8 cellular contexts compared by ENCODE assay signal in the genomic region with DNA sequence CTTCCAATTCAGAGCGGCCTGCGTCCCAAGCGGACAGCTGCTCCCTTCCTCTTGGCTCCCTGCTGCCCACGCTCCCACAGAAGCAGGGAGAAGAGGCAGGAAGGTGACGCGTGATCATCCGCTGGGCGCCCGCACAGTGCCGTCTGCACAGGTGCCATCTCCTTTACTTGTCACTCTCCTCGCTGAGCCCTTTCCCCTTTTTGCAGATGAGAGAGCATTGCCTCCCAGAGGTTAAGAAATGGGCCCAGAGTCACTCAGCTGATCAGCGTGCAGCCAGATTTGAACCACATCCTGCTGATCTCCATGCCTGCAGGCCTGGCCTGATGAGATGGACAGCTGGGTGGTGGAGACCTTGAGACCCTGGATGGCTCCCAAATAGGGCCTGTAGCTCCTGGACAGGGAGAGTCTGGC.
DNase-seq lines count a peak whose midpoint lies in the region; ATAC-seq, FAIRE-seq and TF ChIP-seq lines count a peak whose summit lies in the region.

No MANE protein-coding gene starts in this region.

- peak; percentile 9 for ATAC-seq in stimulated activated memory B cell treated with anti-CD40 and anti-IgM and Interleukin-4, amounts not matched to agents 10 μg/mL and 1 μg/mL and 100 μg/mL, for 72 hours
- ATAC-seq in HG03039 (IDR thresholded peaks at IDR 0.05; ENCODE audit: unreplicated experiment) = no peak
- no peak for ATAC-seq in GM18505 (IDR thresholded peaks at IDR 0.05; ENCODE audit: unreplicated experiment)

- intact Hi-C loops in activated CD4-positive, alpha-beta T cell treated with anti-CD3 and anti-CD28 coated beads, Interleukin-2, amount 10 ng/mL, durations not matched to agents 24 days and 14 days (cut with micrococcal nuclease) = loop anchor here (2.0 kb wide), 1 partner anchor 36 kb away; no protein-coding TSS in a partner anchor

- peaks cover 89% of the 10 kb centered on the region for H3K4me1 Mint-ChIP-seq in activated CD4-positive, alpha-beta T cell treated with anti-CD3 and anti-CD28 coated beads, Interleukin-2, amount 10 ng/mL, durations not matched to agents 24 days and 14 days
- H3K4me1 Mint-ChIP-seq in stimulated activated memory B cell treated with anti-CD40 and anti-IgM and Interleukin-4, amounts not matched to agents 10 μg/mL and 1 μg/mL and 100 μg/mL, for 72 hours = peaks cover 100% of the 10 kb centered on the region

- no peaks in the 10 kb centered on the region for H3K9me3 Mint-ChIP-seq in activated CD4-positive, alpha-beta T cell treated with anti-CD3 and anti-CD28 coated beads, Interleukin-2, amount 10 ng/mL, durations not matched to agents 24 days and 14 days
- H3K9me3 Mint-ChIP-seq in stimulated activated memory B cell treated with anti-CD40 and anti-IgM and Interleukin-4, amounts not matched to agents 10 μg/mL and 1 μg/mL and 100 μg/mL, for 72 hours = no peaks in the 10 kb centered on the region

- H3K27ac Mint-ChIP-seq in activated CD4-positive, alpha-beta T cell treated with anti-CD3 and anti-CD28 coated beads, Interleukin-2, amount 10 ng/mL, durations not matched to agents 24 days and 14 days = peak overlapping the region; percentile 99
- peak overlapping the region; percentile 97 for H3K27ac Mint-ChIP-seq in stimulated activated memory B cell treated with anti-CD40 and anti-IgM and Interleukin-4, amounts not matched to agents 10 μg/mL and 1 μg/mL and 100 μg/mL, for 72 hours

- H3K27me3 Mint-ChIP-seq in activated CD4-positive, alpha-beta T cell treated with anti-CD3 and anti-CD28 coated beads, Interleukin-2, amount 10 ng/mL, durations not matched to agents 24 days and 14 days = no peaks in the 10 kb centered on the region
- H3K27me3 Mint-ChIP-seq in stimulated activated memory B cell treated with anti-CD40 and anti-IgM and Interleukin-4, amounts not matched to agents 10 μg/mL and 1 μg/mL and 100 μg/mL, for 72 hours = no peaks in the 10 kb centered on the region

- peak overlapping the region; percentile 83 for H3K4me3 Mint-ChIP-seq in activated CD4-positive, alpha-beta T cell treated with anti-CD3 and anti-CD28 coated beads, Interleukin-2, amount 10 ng/mL, durations not matched to agents 24 days and 14 days
- peak overlapping the region; percentile 76 for H3K4me3 Mint-ChIP-seq in stimulated activated memory B cell treated with anti-CD40 and anti-IgM and Interleukin-4, amounts not matched to agents 10 μg/mL and 1 μg/mL and 100 μg/mL, for 72 hours

- TF ChIP-seq POLR2A in GM18505 (IDR thresholded peaks at IDR 0.05; ENCODE audit: borderline replicate concordance, extremely low read depth, insufficient read depth, insufficient read length) = no peak

- H3K36me3 Mint-ChIP-seq in activated CD4-positive, alpha-beta T cell treated with anti-CD3 and anti-CD28 coated beads, Interleukin-2, amount 10 ng/mL, durations not matched to agents 24 days and 14 days (ENCODE audit: low read depth) = peaks cover 8% of the 10 kb centered on the region
- no peaks in the 10 kb centered on the region for H3K36me3 Mint-ChIP-seq in stimulated activated memory B cell treated with anti-CD40 and anti-IgM and Interleukin-4, amounts not matched to agents 10 μg/mL and 1 μg/mL and 100 μg/mL, for 72 hours

- peak; percentile 84 for DNase-seq in activated CD4-positive, alpha-beta T cell treated with anti-CD3 and anti-CD28 coated beads, Interleukin-2, amount 10 ng/mL, durations not matched to agents 24 days and 14 days
- no peak for DNase-seq in activated CD4-positive, alpha-beta T cell treated with anti-CD3 and anti-CD28 coated beads, Interleukin-2, amount 50 U/mL, for 4 hours
- peak; percentile 77 for DNase-seq in RPMI8226
- DNase-seq in foreskin melanocyte = peak; percentile 82
- DNase-seq in GM19239 (ENCODE audit: insufficient read length, low spot score) = no peak

- no peak for FAIRE-seq in GM19239 (lab: Jason Lieb, UNC)

Comparison
In these comparisons a context has a peak if more than half of its experiments do, and no peak if none do; other contexts are left out.
1. DNase-seq: peak in activated CD4-positive, alpha-beta T cell treated with anti-CD3 and anti-CD28 coated beads, Interleukin-2, amount 10 ng/mL, durations not matched to agents 24 days and 14 days (single experiment), RPMI8226 (single experiment) and foreskin melanocyte (single experiment); none in activated CD4-positive, alpha-beta T cell treated with anti-CD3 and anti-CD28 coated beads, Interleukin-2, amount 50 U/mL, for 4 hours (0 of 2) and GM19239 (single experiment).